ENCODE assay signal across 21 cellular contexts in genomic region chr1:28950449-28950848, GRCh38. TPM values are rescaled to one million over a fixed set of nuclear protein-coding genes. Genes with fewer than 3 reads are reported as not detected.
A peak's percentile ranks its signal among the peaks of the same experiment; 100 is the strongest.
DNase-seq lines count a peak whose midpoint lies in the region; ATAC-seq and TF ChIP-seq lines count a peak whose summit lies in the region.
"Had no signal": no experiment of that assay in that cellular context is flagged by ENCODE, and none has a peak within 500 bp of the region (broad histone marks: within the 10 kb centered on the region; RNA-seq: fewer than 3 reads in every experiment).

No MANE protein-coding gene starts in this region.

- H3K27ac Mint-ChIP-seq in glutamatergic neuron (ENCODE audit: unreplicated experiment) = peak overlapping the region; percentile 94
- H3K27ac Mint-ChIP-seq: activated CD4-positive, alpha-beta T cell treated with anti-CD3 and anti-CD28 coated beads, Interleukin-2, amount 10 ng/mL, durations not matched to agents 24 days and 14 days; activated T-helper 17 cell treated with anti-CD3 and anti-CD28 coated beads, Interleukin-2, amount 50 U/mL, for 72 hours; type B pancreatic cell had no signal

- H3K27me3 Mint-ChIP-seq in glutamatergic neuron (ENCODE audit: unreplicated experiment) = peaks cover 7% of the 10 kb centered on the region
- H3K27me3 Mint-ChIP-seq: activated CD4-positive, alpha-beta T cell treated with anti-CD3 and anti-CD28 coated beads, Interleukin-2, amount 10 ng/mL, durations not matched to agents 24 days and 14 days; activated T-helper 17 cell treated with anti-CD3 and anti-CD28 coated beads, Interleukin-2, amount 50 U/mL, for 72 hours; naive thymus-derived CD8-positive, alpha-beta T cell; type B pancreatic cell had no signal

- intact Hi-C loops in vagina (cut with DNase I) = no loop called here

- H3K9me3 ChIP-seq in SK-N-SH = no peaks in the 10 kb centered on the region
- H3K9me3 ChIP-seq in WERI-Rb-1 (ENCODE audit: severe bottlenecking) = no peaks in the 10 kb centered on the region
- H3K9me3 ChIP-seq in vagina = no peaks in the 10 kb centered on the region
- H3K9me3 ChIP-seq: BE2C, heart left ventricle, Peyer's patch, right lobe of liver had no signal

- TF ChIP-seq POLR2A in vagina (IDR thresholded peaks at IDR 0.05) = no peak

- H3K36me3 Mint-ChIP-seq in glutamatergic neuron (ENCODE audit: unreplicated experiment) = no peaks in the 10 kb centered on the region

- H3K9me2 ChIP-seq in SK-N-SH = no peaks in the 10 kb centered on the region

- H3K27me3 ChIP-seq in SK-N-SH (ENCODE audit: insufficient read depth) = no peaks in the 10 kb centered on the region
- no peaks in the 10 kb centered on the region for H3K27me3 ChIP-seq in WERI-Rb-1 (ENCODE audit: insufficient read depth, low read depth, severe bottlenecking)
- H3K27me3 ChIP-seq in vagina = no peaks in the 10 kb centered on the region
- H3K27me3 ChIP-seq: BE2C, heart left ventricle, Peyer's patch, right lobe of liver had no signal

- ATAC-seq in SK-N-SH treated with all-trans-retinoic acid at 6 μM for 48 hours = no peak; the same call in 2 of the 3 replicates
- no peak for ATAC-seq in HG03565 (IDR thresholded peaks at IDR 0.05; ENCODE audit: unreplicated experiment)
- ATAC-seq: activated T-helper 17 cell treated with anti-CD3 and anti-CD28 coated beads, Interleukin-2, amount 50 U/mL, for 72 hours; heart left ventricle; naive thymus-derived CD8-positive, alpha-beta T cell; right lobe of liver had no signal

- peaks cover 34% of the 10 kb centered on the region for H3K4me1 Mint-ChIP-seq in glutamatergic neuron (ENCODE audit: low read depth, unreplicated experiment)

- H3K36me3 ChIP-seq in SK-N-SH (replicated peaks in 1 of 2; ENCODE audit: control insufficient read depth in 1 of 2, insufficient read depth in 2 of 2, low read length in 1 of 2) (no peaks in the 10 kb centered on the region), WERI-Rb-1 (no peaks in the 10 kb centered on the region), vagina (no peaks in the 10 kb centered on the region)
- H3K36me3 ChIP-seq: BE2C, heart left ventricle, Peyer's patch, right lobe of liver had no signal

- POLR2A ChIA-PET in SK-N-SH (lab: Yijun Ruan, JAX) = no interaction called here

- H3K9me3 Mint-ChIP-seq in glutamatergic neuron (ENCODE audit: unreplicated experiment) = peaks cover 8% of the 10 kb centered on the region
- H3K9me3 Mint-ChIP-seq: activated CD4-positive, alpha-beta T cell treated with anti-CD3 and anti-CD28 coated beads, Interleukin-2, amount 10 ng/mL, durations not matched to agents 24 days and 14 days; activated T-helper 17 cell treated with anti-CD3 and anti-CD28 coated beads, Interleukin-2, amount 50 U/mL, for 72 hours; naive thymus-derived CD8-positive, alpha-beta T cell; type B pancreatic cell had no signal

- H3F3A ChIP-seq in SK-N-SH (replicated peaks; ENCODE audit: insufficient read depth) = peaks cover 2% of the 10 kb centered on the region

- TF ChIP-seq RAD21 in SK-N-SH (IDR thresholded peaks at IDR 0.05; ENCODE audit: low read length) = no peak

- H3K79me2 ChIP-seq in SK-N-SH (ENCODE audit: insufficient read depth) = no peaks in the 10 kb centered on the region

- no peak overlapping the region for H2AFZ ChIP-seq in SK-N-SH (ENCODE audit: low read depth)

- H4K20me1 ChIP-seq in SK-N-SH (ENCODE audit: insufficient read depth) = no peaks in the 10 kb centered on the region

- no peak overlapping the region; a peak in 1 of 4 replicates for H3K27ac ChIP-seq in SK-N-SH (ENCODE audit: low read depth in 2 of 2, low read length in 1 of 2)
- no peak overlapping the region for H3K27ac ChIP-seq in WERI-Rb-1
- no peak overlapping the region for H3K27ac ChIP-seq in vagina
- H3K27ac ChIP-seq: coronary artery, heart left ventricle, Peyer's patch, right lobe of liver had no signal

- peaks cover 0 to 2% of the 10 kb centered on the region in 2 experiments; a peak in 1 of 4 replicates for H3K4me1 ChIP-seq in SK-N-SH (ENCODE audit: control insufficient read depth in 1 of 2, insufficient read depth in 2 of 2, low read depth in 1 of 2, low read length in 1 of 2)
- H3K4me1 ChIP-seq in vagina = no peaks in the 10 kb centered on the region
- H3K4me1 ChIP-seq: BE2C, Peyer's patch, right lobe of liver had no signal

- peak; percentile 25 for DNase-seq in SK-N-SH
- DNase-seq in HFF-Myc (ENCODE audit: extremely low read depth, low read depth) = peak; percentile 59
- DNase-seq in WERI-Rb-1 = peak; percentile 17
- DNase-seq in glutamatergic neuron = peak; percentile 36
- DNase-seq in vagina (ENCODE audit: extremely low spot score in 2 of 2) = no peak
- no peak for DNase-seq in stimulated activated CD4-positive, alpha-beta T cell treated with anti-CD3 and anti-CD28 coated beads, Interleukin-4, amount 100 ng/mL, for 4 hours
- DNase-seq: activated CD4-positive, alpha-beta T cell treated with anti-CD3 and anti-CD28 coated beads, Interleukin-2, amount 10 ng/mL, durations not matched to agents 24 days and 14 days; BE2C; GOT3; heart left ventricle; naive thymus-derived CD8-positive, alpha-beta T cell; NCI-H1105; NCI-H2107; Peyer's patch; right lobe of liver; stimulated activated CD8-positive, alpha-beta memory T cell treated with anti-CD3 and anti-CD28 coated beads, Interleukin-4, amount 100 ng/mL, for 48 hours had no signal

- TF ChIP-seq EP300 in SK-N-SH (IDR thresholded peaks at IDR 0.05; ENCODE audit: borderline replicate concordance in 1 of 2, low read depth in 1 of 2, low read length in 1 of 2) = no peak

- H3K9ac ChIP-seq in SK-N-SH = no peak overlapping the region

- CTCF ChIA-PET in SK-N-SH (lab: Yijun Ruan, JAX) = interaction anchor here (0.7 to 1.3 kb wide), 4 partner anchors 14 to 215 kb away, joined by 4 to 8 read pairs (median 4); no protein-coding TSS in a partner anchor

- H3K4me3 Mint-ChIP-seq in glutamatergic neuron (ENCODE audit: unreplicated experiment) = peak overlapping the region; percentile 57
- H3K4me3 Mint-ChIP-seq: activated CD4-positive, alpha-beta T cell treated with anti-CD3 and anti-CD28 coated beads, Interleukin-2, amount 10 ng/mL, durations not matched to agents 24 days and 14 days; activated T-helper 17 cell treated with anti-CD3 and anti-CD28 coated beads, Interleukin-2, amount 50 U/mL, for 72 hours; type B pancreatic cell had no signal

- TF ChIP-seq CTCF in SK-N-SH (IDR thresholded peaks at IDR 0.05) (no peak), HFF-Myc (IDR thresholded peaks at IDR 0.05; ENCODE audit: low read depth, low read length, missing control alignments) (no peak), WERI-Rb-1 (IDR thresholded peaks at IDR 0.05; ENCODE audit: low read depth, low read length) (no peak), glutamatergic neuron (IDR thresholded peaks at IDR 0.05; ENCODE audit: partially characterized antibody, unreplicated experiment) (no peak), vagina (IDR thresholded peaks at IDR 0.05) (no peak)

- H3K4me3 ChIP-seq in SK-N-SH (ENCODE audit: low read depth in 2 of 2, low read length in 1 of 2) (no peak overlapping the region), HFF-Myc (replicated peaks; ENCODE audit: low read depth, low read length) (no peak overlapping the region), WERI-Rb-1 (ENCODE audit: low read depth, low read length) (no peak overlapping the region), vagina (no peak overlapping the region)
- H3K4me3 ChIP-seq: coronary artery, heart left ventricle, Peyer's patch, right lobe of liver had no signal

- no peak overlapping the region for H3K4me2 ChIP-seq in SK-N-SH

TF ChIP-seq in SK-N-SH, 30 proteins besides CTCF, POLR2A, EP300 and RAD21:
- TF ChIP-seq USF1 (IDR thresholded peaks at IDR 0.05; ENCODE audit: borderline replicate concordance, low read depth) (no peak), GABPA (IDR thresholded peaks at IDR 0.05; ENCODE audit: low read depth) (no peak), NRF1 (IDR thresholded peaks at IDR 0.05; ENCODE audit: low read depth, low read length) (no peak)

TF ChIP-seq in SK-N-SH treated with all-trans-retinoic acid at 6 μM for 48 hours, 23 proteins besides CTCF, POLR2A, EP300 and RAD21 (continues in another document):
- TF ChIP-seq RARB (CRISPR knock-in tag; IDR thresholded peaks at IDR 0.05) = no peak
- TF ChIP-seq TCF4 (CRISPR knock-in tag; IDR thresholded peaks at IDR 0.05; ENCODE audit: borderline replicate concordance) = no peak
- TF ChIP-seq PATZ1 (CRISPR knock-in tag; IDR thresholded peaks at IDR 0.05; ENCODE audit: borderline replicate concordance) = no peak
- no peak for TF ChIP-seq ZFP30 (CRISPR knock-in tag; IDR thresholded peaks at IDR 0.05)
- no peak for TF ChIP-seq OSR1 (CRISPR knock-in tag; IDR thresholded peaks at IDR 0.05)
- TF ChIP-seq ISL1 (CRISPR knock-in tag; IDR thresholded peaks at IDR 0.05) = no peak
- no peak for TF ChIP-seq POU6F1 (CRISPR knock-in tag; IDR thresholded peaks at IDR 0.05; ENCODE audit: borderline replicate concordance, low read depth)

RNA-seq across cellular contexts. Expression of gene EPB41, which starts 36.1 kb away (rescaled TPM):
- 7.4 and 10.3 TPM in 2 replicates for polyA plus RNA-seq in SK-N-SH (2012; rRNA removed)
- 8.9 and 14.2 TPM in 2 replicates for polyA plus RNA-seq in SK-N-SH (2012; cell fraction: cytosol; rRNA removed)
- polyA plus RNA-seq in SK-N-SH (2012; cell fraction: nucleus; rRNA removed) = 12.1 and 21.9 TPM in 2 replicates
- total RNA-seq in glutamatergic neuron (ENCODE audit: unreplicated experiment) = 213 TPM
- 39.8 TPM for total RNA-seq in vagina

Comparison
In these comparisons a context has a peak if more than half of its experiments do, and no peak if none do; other contexts are left out.
1. DNase-seq: peak in SK-N-SH (single experiment), HFF-Myc (single experiment), WERI-Rb-1 (single experiment) and glutamatergic neuron (single experiment); none in vagina (0 of 2) and stimulated activated CD4-positive, alpha-beta T cell treated with anti-CD3 and anti-CD28 coated beads, Interleukin-4, amount 100 ng/mL, for 4 hours (0 of 2).